ENCODE assay signal across 22 cellular contexts in the genomic region with DNA sequence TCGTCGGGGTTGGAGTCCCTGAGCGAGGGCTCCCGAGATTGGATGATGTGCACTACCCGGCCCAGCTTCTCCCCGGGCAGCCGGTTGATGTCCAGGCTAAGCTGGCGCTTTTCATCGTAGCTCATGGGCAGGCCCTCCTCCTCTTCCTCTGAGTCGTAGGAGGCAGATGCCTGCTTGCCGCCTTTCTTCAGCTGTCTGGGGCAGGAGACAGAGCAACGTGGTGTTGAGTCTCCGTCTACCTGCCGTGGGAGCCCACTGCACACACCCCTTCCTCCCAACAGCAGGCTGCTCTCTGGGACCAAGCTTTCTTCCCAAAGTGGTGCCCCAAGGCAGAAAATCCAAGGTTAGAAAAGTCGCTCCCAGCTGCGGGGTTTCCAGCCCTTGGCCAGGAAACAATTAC.
"Had no signal": no experiment of that assay in that cellular context is flagged by ENCODE, and none has a peak within 500 bp of the region (broad histone marks: within the 10 kb centered on the region; RNA-seq: fewer than 3 reads in every experiment).

No MANE protein-coding gene starts in this region.

- DNase-seq: activated CD4-positive, alpha-beta memory T cell treated with anti-CD3 and anti-CD28 coated beads, Interleukin-2, amount 10 ng/mL, durations not matched to agents 7 days and 5 days; activated CD4-positive, alpha-beta T cell treated with anti-CD3 and anti-CD28 coated beads for 36 hours; activated CD4-positive, alpha-beta T cell treated with anti-CD3 and anti-CD28 coated beads, Interleukin-2, amount 50 U/mL, for 1 hour; activated effector memory CD4-positive, alpha-beta T cell treated with anti-CD3 and anti-CD28 coated beads, Interleukin-2, amount 50 U/mL, for 16 hours; activated naive CD4-positive, alpha-beta T cell treated with anti-CD3 and anti-CD28 coated beads, Interleukin-2, amount 50 U/mL, for 16 hours; body of pancreas; central memory CD4-positive, alpha-beta T cell; MG63; MV-4-11; NCI-H1092 treated with DMSO at 0.1 percent for 48 hours; NCI-H1417 treated with DMSO at 0.1 percent for 48 hours; NCI-H1694; NCI-H2029; NCI-H2107; NCI-H345; NCI-H510A; NCI-H526 treated with DMSO at 0.1 percent for 48 hours; NCI-H82; T-cell; T-helper 2 cell; WERI-Rb-1 had no signal

- H3K4me1 Mint-ChIP-seq: activated CD4-positive, alpha-beta memory T cell treated with anti-CD3 and anti-CD28 coated beads, Interleukin-2, amount 10 ng/mL, durations not matched to agents 7 days and 5 days; activated CD4-positive, alpha-beta T cell treated with anti-CD3 and anti-CD28 coated beads for 36 hours; T-cell had no signal

- H3K27ac ChIP-seq: body of pancreas, SK-N-MC, WERI-Rb-1 had no signal

- H3K4me1 ChIP-seq: body of pancreas had no signal

- H3K4me3 Mint-ChIP-seq: activated CD4-positive, alpha-beta memory T cell treated with anti-CD3 and anti-CD28 coated beads, Interleukin-2, amount 10 ng/mL, durations not matched to agents 7 days and 5 days; activated CD4-positive, alpha-beta T cell treated with anti-CD3 and anti-CD28 coated beads for 36 hours; T-cell had no signal

- H3K9me3 ChIP-seq: body of pancreas had no signal

- H3K27me3 ChIP-seq: body of pancreas, MG63 had no signal

- H3K4me3 ChIP-seq: body of pancreas, MG63, SK-N-MC had no signal

- H3K27me3 Mint-ChIP-seq: activated CD4-positive, alpha-beta memory T cell treated with anti-CD3 and anti-CD28 coated beads, Interleukin-2, amount 10 ng/mL, durations not matched to agents 7 days and 5 days; activated CD4-positive, alpha-beta T cell treated with anti-CD3 and anti-CD28 coated beads for 36 hours; T-cell had no signal

- ATAC-seq: activated CD4-positive, alpha-beta T cell treated with anti-CD3 and anti-CD28 coated beads for 36 hours; body of pancreas; T-cell had no signal
